ENCODE assay signal across 14 cellular contexts in the genomic region with DNA sequence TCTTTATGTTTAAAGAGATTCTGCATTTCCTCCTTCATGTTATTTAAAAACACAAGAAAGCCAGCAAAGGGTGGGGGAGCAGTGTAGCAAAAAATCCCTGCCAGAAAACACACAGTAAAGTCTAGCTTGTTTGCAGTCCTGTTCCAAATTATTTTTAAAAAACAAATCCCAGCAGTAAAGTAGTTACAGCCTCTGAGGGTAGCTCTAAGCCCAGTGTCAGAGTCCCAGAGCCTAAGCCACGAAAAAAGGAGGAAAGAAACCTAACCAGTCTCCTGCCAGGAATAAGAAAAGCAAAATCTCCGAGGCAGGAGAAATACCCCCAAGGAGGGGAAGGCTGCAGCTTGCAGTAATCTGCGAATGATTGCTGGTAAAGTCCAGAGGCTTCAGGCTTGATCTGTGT.
DNase-seq lines count a peak whose midpoint lies in the region; ATAC-seq, FAIRE-seq and TF ChIP-seq lines count a peak whose summit lies in the region.
"Had no signal": no experiment of that assay in that cellular context is flagged by ENCODE, and none has a peak within 500 bp of the region (broad histone marks: within the 10 kb centered on the region; RNA-seq: fewer than 3 reads in every experiment).

No MANE protein-coding gene starts in this region.

- H4K8ac ChIP-seq in H9 (replicated peaks; ENCODE audit: insufficient read length, low read depth, low read length) (no peak overlapping the region), H1 (ENCODE audit: extremely low read depth, insufficient read depth, low read length) (no peak overlapping the region)

- H3K4me2 ChIP-seq in H9 (ENCODE audit: insufficient read depth, insufficient read length, low read length) (peak overlapping the region; percentile 3), H1 (ENCODE audit: insufficient read depth in 1 of 2, low read depth in 2 of 2, low read length in 2 of 2) (peak overlapping the region; percentile 54 to 64)

- no peaks in the 10 kb centered on the region for H3K9me3 ChIP-seq in H9 (ENCODE audit: control insufficient read depth, low read depth, low read length)
- no peaks in the 10 kb centered on the region for H3K9me3 ChIP-seq in H1 (ENCODE audit: insufficient read depth in 2 of 2, low read depth in 1 of 2, low read length in 1 of 2)
- no peaks in the 10 kb centered on the region for H3K9me3 ChIP-seq in gastrocnemius medialis

- POLR2A ChIA-PET in H1 (lab: Charles Lee; ENCODE audit: partially characterized antibody) = no interaction called here

- H2AFZ ChIP-seq in H9 (ENCODE audit: low read length) (no peak overlapping the region), H1 (ENCODE audit: low read length) (peak overlapping the region; percentile 93)

- no peak overlapping the region for H4K91ac ChIP-seq in H9 (ENCODE audit: insufficient read length, low read depth, low read length)
- no peak overlapping the region for H4K91ac ChIP-seq in H1 (replicated peaks; ENCODE audit: insufficient read length, low read length)

- H2BK15ac ChIP-seq in H9 (ENCODE audit: low read depth, low read length) (no peak overlapping the region), H1 (ENCODE audit: low read length) (no peak overlapping the region)

- H3K27ac ChIP-seq in H9 (ENCODE audit: insufficient read length, low read depth, low read length) = no peak overlapping the region
- no peak overlapping the region for H3K27ac ChIP-seq in H1 (ENCODE audit: low read depth, low read length)
- H3K27ac ChIP-seq in layer of hippocampus (ENCODE audit: low read depth, low read length) = peak overlapping the region; percentile 23
- H3K27ac ChIP-seq in gastrocnemius medialis = peak overlapping the region; percentile 49 to 62 (median 60)

- no peak overlapping the region for H2BK20ac ChIP-seq in H9 (ENCODE audit: low read depth, low read length, poor library complexity, severe bottlenecking)
- peak overlapping the region; percentile 72; the same call in 1 of the 2 replicates for H2BK20ac ChIP-seq in H1 (ENCODE audit: low read length)

- H2BK120ac ChIP-seq in H9 (ENCODE audit: low read depth, low read length, poor library complexity, severe bottlenecking) (no peak overlapping the region), H1 (replicated peaks; ENCODE audit: low read depth, low read length) (no peak overlapping the region)

- H3K56ac ChIP-seq in H9 (ENCODE audit: insufficient read length, low read depth, low read length) (no peak overlapping the region), H1 (replicated peaks; ENCODE audit: insufficient read length, low read depth, low read length) (no peak overlapping the region)

- H3K23ac ChIP-seq in H9 (ENCODE audit: insufficient read length, low read depth, low read length) = no peak overlapping the region
- H3K23ac ChIP-seq in H1 (ENCODE audit: insufficient read length) = no peak overlapping the region

- no CpG with 5 or more reads among the region's 3 CpGs for WGBS in H9 (ENCODE audit: extremely low coverage, insufficient read length, low lambda C conversion rate)
- WGBS in H1 (ENCODE audit: extremely low coverage in 1 of 2, insufficient coverage in 1 of 2, insufficient read length in 1 of 2, insufficient replicate concordance in 2 of 2, low coverage in 1 of 2, low lambda C conversion rate in 2 of 2, missing lambda C conversion rate in 1 of 2), 2 experiments = 30% methylated on average over 3 of the region's 3 CpGs; no CpG with 5 or more reads in 1 of the 2 experiments

- H3K36me3 Mint-ChIP-seq in H9 (ENCODE audit: insufficient read depth in 1 of 3, low read depth in 3 of 3) = 0 out of 7 replicates have a peak, but pooled peaks cover 0 to 8% (median 0%) of the 10 kb centered on the region in 3 experiments
- H3K36me3 Mint-ChIP-seq: activated CD4-positive, alpha-beta memory T cell treated with anti-CD3 and anti-CD28 coated beads for 36 hours; activated naive CD4-positive, alpha-beta T cell treated with anti-CD3 and anti-CD28 coated beads, Interleukin-2, amount 50 U/mL, for 72 hours; T-cell had no signal

- no peaks in the 10 kb centered on the region for H4K20me1 ChIP-seq in H9 (ENCODE audit: control insufficient read depth, insufficient read depth, insufficient read length)
- no peaks in the 10 kb centered on the region for H4K20me1 ChIP-seq in H1 (replicated peaks in 1 of 2; ENCODE audit: control insufficient read depth in 1 of 2, insufficient read depth in 2 of 2, low read length in 2 of 2)

- H2AK5ac ChIP-seq in H9 (ENCODE audit: insufficient read length, low read length) (no peak overlapping the region), H1 (ENCODE audit: low read depth, low read length) (no peak overlapping the region)

- H3K4me3 Mint-ChIP-seq in H9 = peak overlapping the region; percentile 29 to 69
- H3K4me3 Mint-ChIP-seq: activated CD4-positive, alpha-beta memory T cell treated with anti-CD3 and anti-CD28 coated beads for 36 hours; T-cell had no signal

- H2BK12ac ChIP-seq in H9 (ENCODE audit: insufficient read length, low read depth, low read length) (no peak overlapping the region), H1 (ENCODE audit: low read depth, low read length) (0 out of 2 replicates have a peak overlapping the region, but pooled peaks have one; percentile 68)

- H3K23me2 ChIP-seq in H9 (ENCODE audit: insufficient read length, low read depth, low read length, poor library complexity, severe bottlenecking) (peaks cover 2% of the 10 kb centered on the region), H1 (ENCODE audit: low read depth, low read length) (peaks cover 5% of the 10 kb centered on the region; the same call in 1 of the 2 replicates)

- peak in 1 of 2 donors; percentile 13 for ATAC-seq in gastrocnemius medialis
- no peak for ATAC-seq in GM19452 (IDR thresholded peaks at IDR 0.05; ENCODE audit: unreplicated experiment)
- ATAC-seq in HG02885 (IDR thresholded peaks at IDR 0.05; ENCODE audit: poor library complexity, unreplicated experiment) = no peak
- no peak for ATAC-seq in GM18861 (IDR thresholded peaks at IDR 0.05; ENCODE audit: unreplicated experiment)
- ATAC-seq: activated naive CD4-positive, alpha-beta T cell treated with anti-CD3 and anti-CD28 coated beads, Interleukin-2, amount 50 U/mL, for 72 hours; T-cell had no signal

- H3K27ac Mint-ChIP-seq in H9 = peak overlapping the region in 2 of 3 experiments; percentile 79 to 94; a peak in 4 of 7 replicates
- H3K27ac Mint-ChIP-seq: activated CD4-positive, alpha-beta memory T cell treated with anti-CD3 and anti-CD28 coated beads for 36 hours; activated naive CD4-positive, alpha-beta T cell treated with anti-CD3 and anti-CD28 coated beads, Interleukin-2, amount 50 U/mL, for 72 hours had no signal

- DNase-seq in H9 (no peak), H1 (ENCODE audit: low read depth in 1 of 2, low spot score in 2 of 2) (no peak), gastrocnemius medialis (no peak), amniotic stem cell (lab: John Stamatoyannopoulos, UW) (no peak)
- DNase-seq: activated CD4-positive, alpha-beta memory T cell treated with anti-CD3 and anti-CD28 coated beads for 36 hours; NCI-H1417 treated with DMSO at 0.1 percent for 48 hours; NCI-H748 treated with DMSO at 0.1 percent for 48 hours; stimulated activated CD4-positive, alpha-beta T cell treated with anti-CD3 and anti-CD28 coated beads, Interleukin-4, amount 100 ng/mL, for 1 hour; T-cell had no signal

- H3K79me2 ChIP-seq in H9 (ENCODE audit: insufficient read depth, low read length) (no peaks in the 10 kb centered on the region), H1 (ENCODE audit: control insufficient read depth in 1 of 2, insufficient read depth in 2 of 2, low read length in 2 of 2) (no peaks in the 10 kb centered on the region)

- no peaks in the 10 kb centered on the region for H3K27me3 ChIP-seq in H9 (ENCODE audit: insufficient read depth, low read length)
- H3K27me3 ChIP-seq in H1 (replicated peaks in 1 of 4; ENCODE audit: control insufficient read depth in 3 of 4, extremely low read depth in 1 of 4, insufficient read depth in 3 of 4, low read length in 3 of 4) = no peaks in the 10 kb centered on the region
- H3K27me3 ChIP-seq in layer of hippocampus (ENCODE audit: control insufficient read depth, insufficient read depth, low read length) = no peaks in the 10 kb centered on the region
- peaks cover 0 to 7% (median 4%) of the 10 kb centered on the region in 3 donors for H3K27me3 ChIP-seq in gastrocnemius medialis

- CTCF ChIA-PET in H1 (lab: Charles Lee; ENCODE audit: partially characterized antibody) = interaction anchor here (1.3 kb wide), 1 partner anchor 11 kb away, joined by 3 read pairs; no protein-coding TSS in a partner anchor

- H3K36me3 ChIP-seq in H1 (ENCODE audit: control insufficient read depth in 2 of 4, insufficient read depth in 4 of 4, low read length in 3 of 4) (no peaks in the 10 kb centered on the region; a peak in 1 of 8 replicates), gastrocnemius medialis (no peaks in the 10 kb centered on the region)

- FAIRE-seq in H1 (lab: Jason Lieb, UNC) = peak; percentile 19

- H3K79me1 ChIP-seq in H9 (ENCODE audit: insufficient read depth, low read depth, low read length, poor library complexity, severe bottlenecking) (no peaks in the 10 kb centered on the region), H1 (ENCODE audit: low read depth, low read length) (no peaks in the 10 kb centered on the region)

- H3K4ac ChIP-seq in H9 (ENCODE audit: low read depth, low read length) = no peak overlapping the region
- no peak overlapping the region for H3K4ac ChIP-seq in H1 (replicated peaks; ENCODE audit: insufficient read length, low read depth, low read length)

- peaks cover 9% of the 10 kb centered on the region for H3K4me1 ChIP-seq in H9 (ENCODE audit: insufficient read depth, low read length)
- peaks cover 8 to 20% (median 17%) of the 10 kb centered on the region in 4 experiments for H3K4me1 ChIP-seq in H1 (replicated peaks in 1 of 4; ENCODE audit: control insufficient read depth in 3 of 4, insufficient read depth in 4 of 4, low read length in 3 of 4)
- peaks cover 0 to 21% of the 10 kb centered on the region in 2 donors for H3K4me1 ChIP-seq in gastrocnemius medialis

- H3K18ac ChIP-seq in H9 (ENCODE audit: insufficient read length, low read depth, low read length) (no peak overlapping the region), H1 (ENCODE audit: extremely low read depth, low read length) (peak overlapping the region; percentile 64; the same call in 1 of the 2 replicates)

- no peak overlapping the region for H3T11ph ChIP-seq in H9 (ENCODE audit: low read length)

- H3K4me1 Mint-ChIP-seq in H9 = peaks cover 48 to 52% of the 10 kb centered on the region in 2 experiments
- H3K4me1 Mint-ChIP-seq: T-cell had no signal

- TF ChIP-seq CTCF in H9 (conservative IDR thresholded peaks at IDR 0.05) (no peak), H1 (IDR thresholded peaks at IDR 0.05; ENCODE audit: control extremely low read depth in 1 of 3, insufficient read depth in 1 of 3, low read depth in 1 of 3, low read length in 3 of 3) (no peak), gastrocnemius medialis (IDR thresholded peaks at IDR 0.05 in 4 of 5, conservative IDR thresholded peaks at IDR 0.05 in 1 of 5) (no peak)

- peaks cover 1% of the 10 kb centered on the region; the same call in 1 of the 2 replicates for H3K27me3 Mint-ChIP-seq in H9 (ENCODE audit: low read depth)

- TF ChIP-seq EP300 in H1 (IDR thresholded peaks at IDR 0.05; ENCODE audit: borderline replicate concordance in 1 of 2, low read depth in 2 of 2, low read length in 2 of 2) = no peak

- H2BK5ac ChIP-seq in H9 (ENCODE audit: insufficient read length, low read length) (no peak overlapping the region), H1 (ENCODE audit: low read depth, low read length) (peak overlapping the region; percentile 44; the same call in 1 of the 2 replicates)

- TF ChIP-seq POLR2A in H1 (IDR thresholded peaks at IDR 0.05; ENCODE audit: control extremely low read depth in 1 of 2, low read depth in 2 of 2, low read length in 2 of 2) (no peak), gastrocnemius medialis (IDR thresholded peaks at IDR 0.05) (no peak)

- TF ChIP-seq RAD21 in H1 (IDR thresholded peaks at IDR 0.05 in 1 of 2, conservative IDR thresholded peaks at IDR 0.05 in 1 of 2; ENCODE audit: low read depth in 2 of 2, low read length in 2 of 2) = no peak

- H3K9me3 Mint-ChIP-seq in H9 = peaks cover 0 to 3% of the 10 kb centered on the region in 2 experiments; a peak in 2 of 5 replicates
- H3K9me3 Mint-ChIP-seq: activated CD4-positive, alpha-beta memory T cell treated with anti-CD3 and anti-CD28 coated beads for 36 hours; activated naive CD4-positive, alpha-beta T cell treated with anti-CD3 and anti-CD28 coated beads, Interleukin-2, amount 50 U/mL, for 72 hours had no signal

- H4K5ac ChIP-seq in H9 (ENCODE audit: insufficient read length, low read depth, low read length) (no peak overlapping the region), H1 (ENCODE audit: insufficient read length, low read depth, low read length) (no peak overlapping the region)

- H3K9ac ChIP-seq in H9 (ENCODE audit: extremely low read depth, insufficient read length, low read length) = no peak overlapping the region
- no peak overlapping the region for H3K9ac ChIP-seq in H1 (replicated peaks in 1 of 4; ENCODE audit: extremely low read depth in 1 of 4, low read depth in 3 of 4, low read length in 3 of 4)

- peak overlapping the region in 2 of 4 experiments; percentile 3 to 42; a peak in 4 of 8 replicates for H3K4me3 ChIP-seq in H1 (ENCODE audit: extremely low read depth in 1 of 4, insufficient read depth in 2 of 4, low read depth in 3 of 4, low read length in 4 of 4)
- peak overlapping the region; percentile 5 to 18 (median 11) for H3K4me3 ChIP-seq in gastrocnemius medialis

- no peak overlapping the region for H3K14ac ChIP-seq in H9 (ENCODE audit: insufficient read depth, low read length)
- H3K14ac ChIP-seq in H1 (ENCODE audit: insufficient read length) = no peak overlapping the region

- in situ Hi-C loops in gastrocnemius medialis (cut with MboI; ENCODE audit: low sequenced_read_pairs in 4 of 4) = no loop called here

- intact Hi-C loops in gastrocnemius medialis (cut with DNase I; ENCODE audit: low total_unique reads) = no loop called here

Comparison
In these comparisons a context has a peak if more than half of its experiments do, and no peak if none do; other contexts are left out.
1. H3K27ac ChIP-seq: peak in layer of hippocampus (single experiment) and gastrocnemius medialis (4 of 4); none in H9 (single experiment) and H1 (single experiment).